1 cellular context compared by ENCODE assay signal in the genomic region with DNA sequence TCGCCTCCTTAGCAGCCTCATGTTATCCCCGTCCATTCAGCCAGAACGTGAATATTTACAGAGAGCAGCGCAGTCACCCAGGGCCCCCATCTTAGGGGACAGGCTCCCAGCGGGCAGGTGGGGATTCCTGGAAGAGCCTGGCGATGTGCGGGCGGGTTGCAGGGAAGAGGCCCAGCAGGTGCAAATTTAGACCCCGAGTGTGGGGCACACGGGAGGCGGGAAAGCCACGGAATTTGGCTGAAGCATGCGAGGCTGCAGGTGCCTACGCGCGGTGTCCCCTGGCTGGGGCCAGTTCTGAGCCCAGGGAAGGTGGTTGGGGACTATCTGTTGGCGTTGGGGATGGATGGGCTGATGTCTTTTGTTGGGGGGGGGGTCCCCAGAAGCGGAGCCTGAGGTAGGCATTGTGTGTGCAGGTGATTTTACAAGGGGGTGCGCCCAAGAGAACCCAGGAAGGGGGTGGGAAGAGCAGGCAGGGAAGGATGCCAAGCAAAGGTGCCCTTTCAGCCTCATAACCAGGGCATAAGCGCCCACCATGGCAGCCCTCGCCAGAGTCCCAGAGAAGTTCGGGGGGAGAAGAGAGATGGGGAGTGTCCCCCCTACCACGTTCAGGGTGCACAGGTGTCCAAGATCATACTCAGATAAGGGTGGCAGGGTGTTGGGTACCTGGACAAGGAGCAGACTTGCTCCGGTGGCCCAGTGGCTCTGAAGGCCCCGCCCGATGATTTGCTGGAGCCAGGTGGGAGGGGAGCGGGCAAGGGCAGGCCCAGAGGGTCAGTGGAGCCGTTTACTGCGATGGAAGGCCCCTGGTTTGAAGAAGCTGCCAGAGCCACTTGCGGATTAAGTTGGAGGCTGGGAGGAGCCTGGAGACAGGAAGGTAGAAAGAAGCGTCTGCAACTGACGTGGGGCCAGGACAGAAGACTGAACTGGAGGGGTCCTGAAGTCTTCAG.
A peak's percentile ranks its signal among the peaks of the same experiment; 100 is the strongest.
TF ChIP-seq lines count a peak whose summit lies in the region.

No MANE protein-coding gene starts in this region.

TF ChIP-seq in K562, 482 proteins besides CTCF, POLR2A, EP300 and RAD21:
- TF ChIP-seq HDAC3 (IDR thresholded peaks at IDR 0.05; ENCODE audit: borderline replicate concordance, partially characterized antibody) (no peak), SMAD3 (CRISPR knock-in tag; conservative IDR thresholded peaks at IDR 0.05) (no peak), SMARCA5 (IDR thresholded peaks at IDR 0.05) (no peak), MYC (IDR thresholded peaks at IDR 0.05; ENCODE audit: low read depth, low read length) (no peak), MYC (CRISPR knock-in tag; IDR thresholded peaks at IDR 0.05; ENCODE audit: borderline replicate concordance, low read depth) (0 out of 2 replicates have a peak, but pooled peaks have one; percentile 25), ZNF780A (CRISPR knock-in tag; IDR thresholded peaks at IDR 0.05) (no peak)
